Comparison of ENCODE assay signal across 8 cellular contexts in the genomic region with DNA sequence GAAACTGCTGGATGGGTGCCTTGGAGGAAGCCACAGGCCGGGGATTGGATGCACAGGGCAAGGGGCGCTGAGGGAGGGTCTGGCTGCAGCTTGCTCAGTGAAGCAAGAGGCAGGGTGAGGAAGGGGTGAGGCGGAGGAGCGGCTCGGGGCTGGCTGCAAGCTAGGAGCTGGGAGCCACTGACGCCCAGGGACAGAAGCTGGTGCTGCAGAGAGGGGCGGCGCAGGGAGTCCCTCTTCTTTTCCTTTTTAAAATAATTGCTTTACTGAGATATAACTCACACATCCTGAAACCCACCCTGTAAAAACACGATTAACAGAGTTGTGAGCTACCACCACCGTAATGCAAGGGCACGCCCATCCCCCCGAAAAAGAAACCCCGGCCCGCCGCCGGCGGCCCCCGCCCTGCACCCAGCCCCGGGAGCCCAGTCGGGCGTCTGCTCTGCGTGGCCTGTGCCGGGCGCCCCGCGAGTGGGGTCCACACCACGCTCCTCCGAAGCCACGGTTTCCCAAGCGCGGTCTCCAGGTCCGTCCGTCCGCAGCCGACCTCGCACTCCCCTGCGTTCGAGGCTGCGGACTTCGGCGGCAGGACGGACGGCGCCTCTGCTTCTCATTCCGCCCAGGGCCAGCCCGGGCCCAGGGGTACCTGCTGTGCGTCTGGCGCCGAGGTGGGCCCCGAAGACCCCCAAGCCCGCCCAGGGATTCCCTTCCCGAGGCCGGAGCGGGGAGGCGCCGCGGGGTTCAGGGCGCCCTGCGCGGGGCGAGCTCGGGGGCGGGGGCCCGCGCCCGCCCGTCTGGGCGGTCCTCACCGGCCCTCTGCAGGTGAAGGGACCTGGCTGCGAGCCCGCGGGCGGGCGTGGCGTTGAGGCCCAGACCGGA. TPM values are rescaled to one million over a fixed set of nuclear protein-coding genes. Genes with fewer than 3 reads are reported as not detected.
DNase-seq lines count a peak whose midpoint lies in the region; ATAC-seq and TF ChIP-seq lines count a peak whose summit lies in the region.

No MANE protein-coding gene starts in this region.

- peak overlapping the region; percentile 63 to 100 (median 98) for H3K27ac ChIP-seq in heart right ventricle

- H3K4me3 Mint-ChIP-seq in activated naive CD8-positive, alpha-beta T cell = peak overlapping the region; percentile 97

- TF ChIP-seq CTCF in BJ (IDR thresholded peaks at IDR 0.05; ENCODE audit: insufficient read depth, low read depth, low read length) (peak; percentile 34), heart right ventricle (IDR thresholded peaks at IDR 0.05) (peak in 3 of 9 donors; percentile 25 to 54 (median 50))

- H3K36me3 ChIP-seq in BJ (ENCODE audit: control insufficient read depth, insufficient read depth, low read length) (peaks cover 7% of the 10 kb centered on the region; the same call in 1 of the 2 replicates), heart right ventricle (peaks cover 0 to 25% (median 5%) of the 10 kb centered on the region in 9 donors)

- CTCF ChIA-PET in BJ (lab: Yijun Ruan, JAX) = interaction anchor here (0.6 to 3.0 kb wide), 8 partner anchors 8 to 347 kb away, joined by 3 to 17 read pairs (median 4); no protein-coding TSS in a partner anchor

- H3K9me3 Mint-ChIP-seq in activated naive CD8-positive, alpha-beta T cell (ENCODE audit: low read depth) = no peaks in the 10 kb centered on the region

- H3K9me3 ChIP-seq in heart right ventricle = no peaks in the 10 kb centered on the region

- no peak for DNase-seq in BJ (ENCODE audit: low read depth)
- peak; percentile 47 for DNase-seq in RPMI8226
- DNase-seq in heart right ventricle = peak in 1 of 2 donors; percentile 57
- peak in 6 of 10 donors; percentile 29 to 85 (median 44) for DNase-seq in posterior cingulate gyrus

- peaks cover 7 to 34% (median 21%) of the 10 kb centered on the region in 9 donors for H3K4me1 ChIP-seq in heart right ventricle

- POLR2A ChIA-PET in BJ (lab: Charles Lee) = interaction anchor here (0.6 to 1.5 kb wide), 3 partner anchors 10 to 230 kb away, joined by 3 to 4 read pairs (median 3); a partner anchor contains a TSS

- no peaks in the 10 kb centered on the region for H3K36me3 Mint-ChIP-seq in activated naive CD8-positive, alpha-beta T cell

- WGBS in heart right ventricle, 2 donors = 0 to 1% methylated on average over 57 to 76 of the region's 76 CpGs

- H3K4me1 Mint-ChIP-seq in activated naive CD8-positive, alpha-beta T cell (ENCODE audit: low read depth) = peaks cover 36% of the 10 kb centered on the region

- H3K4me3 ChIP-seq in BJ (ENCODE audit: low read depth, low read length) = peak overlapping the region; percentile 86
- peak overlapping the region; percentile 75 to 97 (median 90) for H3K4me3 ChIP-seq in heart right ventricle

- peak; percentile 22 for ATAC-seq in GM18519 (IDR thresholded peaks at IDR 0.05; ENCODE audit: low FRiP score, unreplicated experiment)
- peak; percentile 2 for ATAC-seq in HG03097 (IDR thresholded peaks at IDR 0.05; ENCODE audit: low FRiP score, unreplicated experiment)
- ATAC-seq in heart right ventricle = peak in 4 of 8 donors; percentile 8 to 12 (median 10)
- no peak for ATAC-seq in HG03521 (IDR thresholded peaks at IDR 0.05; ENCODE audit: unreplicated experiment)

- intact Hi-C loops in heart right ventricle (cut with DNase I) = loop anchor here in 9 of 10 donors (1.0 to 10.0 kb wide), 12 partner anchors 37 to 379 kb away; a partner anchor contains a TSS
- intact Hi-C loops in posterior cingulate gyrus (cut with DNase I) = loop anchor here (1.0 to 10.0 kb wide), 3 partner anchors 55 to 181 kb away; a partner anchor contains a TSS

- H3K27ac Mint-ChIP-seq in activated naive CD8-positive, alpha-beta T cell = peak overlapping the region; percentile 89

- H3K27me3 Mint-ChIP-seq in activated naive CD8-positive, alpha-beta T cell = no peaks in the 10 kb centered on the region

- H3K27me3 ChIP-seq in BJ (ENCODE audit: control insufficient read depth, insufficient read depth, low read length) = no peaks in the 10 kb centered on the region
- H3K27me3 ChIP-seq in heart right ventricle = no peaks in the 10 kb centered on the region

RNA-seq across cellular contexts. Expression of a gene that starts 0.9 kb away (rescaled TPM):
- 4.1 and 5.8 TPM in 2 replicates for polyA plus RNA-seq in BJ (2011; rRNA removed)
- 3.7 and 5.2 TPM in 2 replicates for polyA minus RNA-seq in BJ (2011; rRNA and poly(A)+ RNA removed)
- total RNA-seq in heart right ventricle = 1 to 10 TPM; 5.2 to 8.3 (median 6.6) TPM
- polyA plus RNA-seq in heart right ventricle = 10 to 100 TPM in 1 of 2 donors, 1 to 10 TPM in 1; 2.4 to 11.9 TPM

RNA-seq across cellular contexts. Expression of a gene that starts 56.5 kb away (rescaled TPM):
- polyA plus RNA-seq in BJ (2011; rRNA removed) = 77.5 and 94.4 TPM in 2 replicates
- polyA minus RNA-seq in BJ (2011; rRNA and poly(A)+ RNA removed) = 41.9 and 58.6 TPM in 2 replicates
- 10 to 100 TPM; 39.1 to 72.8 (median 50.3) TPM for total RNA-seq in heart right ventricle
- polyA plus RNA-seq in heart right ventricle = 10 to 100 TPM; 43.2 to 55.7 TPM
